Comparison of ENCODE assay signal across 26 cellular contexts in genomic region chr4:12902735-12903134, GRCh38.
"Had no signal": no experiment of that assay in that cellular context is flagged by ENCODE, and none has a peak within 500 bp of the region (broad histone marks: within the 10 kb centered on the region; RNA-seq: fewer than 3 reads in every experiment).

No MANE protein-coding gene starts in this region.

- H3K27ac ChIP-seq: PC-9, Peyer's patch, SJSA1 had no signal

- DNase-seq: IMR-90; Karpas-422; KG1; MG63; NCI-H1092 treated with DMSO at 0.1 percent for 48 hours; NCI-H1436; NCI-H187; NCI-H2029; NCI-H2081 treated with DMSO at 0.1 percent for 48 hours; NCI-H2171; NCI-H226; NCI-H446; NCI-H510A; NCI-H524 treated with DMSO at 0.1 percent for 48 hours; NCI-H69; NCI-H774; NK-92 treated with Interleukin-12 subunit alpha and Interleukin-12 subunit beta, amount 100 ng/mL, for 24 hours; PC-9; Peyer's patch; Right ventricle myocardium superior; RPMI8226; SIG-M5; SK-N-SH; SW 1271; T-helper 1 cell had no signal

- H3K9ac ChIP-seq: SK-N-SH had no signal

- H3K4me1 ChIP-seq: Peyer's patch, SJSA1 had no signal

- H3K36me3 ChIP-seq: MG63, Peyer's patch, SJSA1 had no signal

- H3K4me2 ChIP-seq: SK-N-SH had no signal

- H3K9me3 ChIP-seq: MG63, Peyer's patch, SJSA1, SK-N-SH had no signal

- H2AFZ ChIP-seq: PC-9 had no signal

- H3K27me3 ChIP-seq: MG63, Peyer's patch, SJSA1 had no signal

- H3K4me3 ChIP-seq: MG63, PC-9, Peyer's patch, SJSA1 had no signal
